In genomic region chr1:8681317-8681650, GRCh38 we compare ENCODE assay signal across 14 cellular contexts.
DNase-seq lines count a peak whose midpoint lies in the region; ATAC-seq, FAIRE-seq and TF ChIP-seq lines count a peak whose summit lies in the region.
"Had no signal": no experiment of that assay in that cellular context is flagged by ENCODE, and none has a peak within 500 bp of the region (broad histone marks: within the 10 kb centered on the region; RNA-seq: fewer than 3 reads in every experiment).

No MANE protein-coding gene starts in this region.

- 29 to 34% methylated on average over 2 of the region's 2 CpGs for WGBS in upper lobe of left lung, 2 donors

- no peak overlapping the region for H3K27ac Mint-ChIP-seq in T-helper 17 cell
- H3K27ac Mint-ChIP-seq: activated naive CD8-positive, alpha-beta T cell treated with anti-CD3 and anti-CD28 coated beads for 36 hours; HFFc6 had no signal

- H3K4me3 Mint-ChIP-seq in T-helper 17 cell: no peak overlapping the region
- H3K4me3 Mint-ChIP-seq: activated naive CD8-positive, alpha-beta T cell treated with anti-CD3 and anti-CD28 coated beads for 36 hours; HFFc6 had no signal

- DNase-seq in left ventricle myocardium inferior (no peak), right atrium auricular region (ENCODE audit: low spot score) (no peak), T-helper 17 cell (no peak), upper lobe of left lung (no peak), GM10266 (ENCODE audit: extremely low spot score) (no peak), NCI-H2171 treated with DMSO at 0.1 percent for 48 hours (lab: John Stamatoyannopoulos, UW) (no peak)
- DNase-seq: activated naive CD8-positive, alpha-beta T cell treated with anti-CD3 and anti-CD28 coated beads for 36 hours; HFFc6; psoas muscle; stimulated activated CD4-positive, alpha-beta T cell treated with anti-CD3 and anti-CD28 coated beads, Interleukin-4, amount 100 ng/mL, for 4 hours; stimulated activated naive CD8-positive, alpha-beta T cell treated with anti-CD3 and anti-CD28 coated beads, Interleukin-15, Interleukin-2, amounts not matched to agents 100 U/mL and 50 U/mL, for 24 hours; T-helper 9 cell had no signal

- no peak for TF ChIP-seq EP300 in upper lobe of left lung (IDR thresholded peaks at IDR 0.05)

- peak; percentile 91 for FAIRE-seq in islet of Langerhans (lab: Jason Lieb, UNC)

- no peak for TF ChIP-seq CTCF in left ventricle myocardium inferior (IDR thresholded peaks at IDR 0.05; ENCODE audit: borderline replicate concordance)
- TF ChIP-seq CTCF in right atrium auricular region (IDR thresholded peaks at IDR 0.05): no peak
- no peak for TF ChIP-seq CTCF in upper lobe of left lung (IDR thresholded peaks at IDR 0.05)
- TF ChIP-seq CTCF in GM10266 (IDR thresholded peaks at IDR 0.05; ENCODE audit: control insufficient read depth, insufficient read depth, low read depth, missing control alignments): no peak

- H3K4me3 ChIP-seq in left ventricle myocardium inferior (peak overlapping the region; percentile 32), right atrium auricular region (no peak overlapping the region), upper lobe of left lung (peak overlapping the region in 3 of 4 donors; percentile 21 to 36 (median 31))
- H3K4me3 ChIP-seq: psoas muscle had no signal

- TF ChIP-seq POLR2A in upper lobe of left lung (IDR thresholded peaks at IDR 0.05): no peak

- no peaks in the 10 kb centered on the region for H3K27me3 Mint-ChIP-seq in T-helper 17 cell
- H3K27me3 Mint-ChIP-seq: activated naive CD8-positive, alpha-beta T cell treated with anti-CD3 and anti-CD28 coated beads for 36 hours had no signal

- H3K27me3 ChIP-seq in left ventricle myocardium inferior (ENCODE audit: low read depth) (no peaks in the 10 kb centered on the region), right atrium auricular region (no peaks in the 10 kb centered on the region), upper lobe of left lung (no peaks in the 10 kb centered on the region)

- intact Hi-C loops in left ventricle myocardium inferior (cut with micrococcal nuclease): no loop called here

- H3K36me3 ChIP-seq in left ventricle myocardium inferior (no peaks in the 10 kb centered on the region), right atrium auricular region (no peaks in the 10 kb centered on the region), upper lobe of left lung (no peaks in the 10 kb centered on the region)

- H3K27ac ChIP-seq in left ventricle myocardium inferior (replicated peaks) (no peak overlapping the region), right atrium auricular region (no peak overlapping the region), upper lobe of left lung (peak overlapping the region in 3 of 4 donors; percentile 34 to 69 (median 57))
- H3K27ac ChIP-seq: psoas muscle had no signal

- peaks cover 12% of the 10 kb centered on the region for H3K4me1 Mint-ChIP-seq in T-helper 17 cell

- H3K9me3 ChIP-seq in left ventricle myocardium inferior (replicated peaks): no peaks in the 10 kb centered on the region
- H3K9me3 ChIP-seq in right atrium auricular region: no peaks in the 10 kb centered on the region
- H3K9me3 ChIP-seq in T-helper 17 cell (ENCODE audit: control insufficient read depth, low read length, poor library complexity, severe bottlenecking): no peaks in the 10 kb centered on the region
- H3K9me3 ChIP-seq in upper lobe of left lung: no peaks in the 10 kb centered on the region
- H3K9me3 ChIP-seq: psoas muscle had no signal

- H3K4me1 ChIP-seq in left ventricle myocardium inferior (peaks cover 33% of the 10 kb centered on the region), right atrium auricular region (peaks cover 0 to 20% of the 10 kb centered on the region in 2 donors), upper lobe of left lung (peaks cover 15 to 56% (median 29%) of the 10 kb centered on the region in 4 donors)

- ATAC-seq in T-helper 17 cell: peak; percentile 48
- ATAC-seq in upper lobe of left lung (ENCODE audit: low FRiP score in 2 of 2): no peak
- ATAC-seq in GM19023 (IDR thresholded peaks at IDR 0.05; ENCODE audit: unreplicated experiment): no peak
- ATAC-seq: psoas muscle; stimulated activated naive CD8-positive, alpha-beta T cell treated with anti-CD3 and anti-CD28 coated beads, Interleukin-15, Interleukin-2, amounts not matched to agents 100 U/mL and 50 U/mL, for 24 hours had no signal

- peaks cover 3% of the 10 kb centered on the region for H3K36me3 Mint-ChIP-seq in T-helper 17 cell (ENCODE audit: low read depth)

Comparison
In these comparisons a context has a peak if more than half of its experiments do, and no peak if none do; other contexts are left out.
1. H3K4me3 ChIP-seq: peak in left ventricle myocardium inferior (single experiment) and upper lobe of left lung (3 of 4); none in right atrium auricular region (0 of 2).
2. H3K27ac ChIP-seq: peak in upper lobe of left lung (3 of 4); none in left ventricle myocardium inferior (single experiment) and right atrium auricular region (0 of 2).